In the genomic region with DNA sequence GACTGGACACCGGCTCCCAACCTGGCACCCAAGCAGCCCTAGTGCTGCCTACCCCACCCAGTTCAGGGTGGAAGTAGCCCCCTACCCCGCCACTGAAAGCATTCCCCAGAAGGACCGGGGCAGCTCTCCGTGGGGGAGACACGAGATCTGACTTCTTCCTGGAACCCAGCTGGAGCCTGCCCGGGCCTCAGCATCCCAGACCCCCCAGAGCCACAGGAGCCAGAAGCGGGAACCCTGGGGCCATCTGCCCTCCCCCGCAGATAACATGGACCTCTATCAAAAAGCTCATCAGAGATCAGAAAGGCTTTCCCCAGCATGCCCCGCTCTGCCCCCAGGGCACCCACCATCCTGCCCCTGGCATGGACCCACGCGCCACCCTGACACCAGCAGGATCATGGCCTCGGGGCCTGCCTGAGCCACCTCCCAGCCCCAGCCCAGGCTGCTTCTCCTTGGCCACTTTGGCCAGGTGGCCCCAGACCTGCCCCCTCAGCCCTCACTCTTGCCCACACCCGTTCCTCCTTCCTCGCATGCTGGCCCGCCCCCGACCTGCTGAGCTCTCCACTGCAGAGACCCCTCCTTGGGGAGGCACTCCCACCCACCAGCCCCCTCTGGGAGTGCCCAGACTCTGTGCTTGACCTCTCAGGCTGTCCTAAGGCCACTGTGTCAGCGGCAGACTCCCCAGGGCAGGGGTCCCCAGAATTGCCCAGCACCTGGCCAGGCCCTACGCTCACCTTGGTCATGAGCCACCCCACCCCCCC, we compare ENCODE assay signal across 17 cellular contexts. TPM values are rescaled to one million over a fixed set of nuclear protein-coding genes. Genes with fewer than 3 reads are reported as not detected.
DNase-seq lines count a peak whose midpoint lies in the region; ATAC-seq and TF ChIP-seq lines count a peak whose summit lies in the region.
"Had no signal": no experiment of that assay in that cellular context is flagged by ENCODE, and none has a peak within 500 bp of the region (broad histone marks: within the 10 kb centered on the region; RNA-seq: fewer than 3 reads in every experiment).

No MANE protein-coding gene starts in this region.

- peak overlapping the region; percentile 47 for H3K4ac ChIP-seq in neuronal stem cell (ENCODE audit: low read length)

- no peak overlapping the region for H2AFZ ChIP-seq in neuronal stem cell (ENCODE audit: low read length)

- TF ChIP-seq CTCF in HEK293 (tag by site-specific recombination; IDR thresholded peaks at IDR 0.05): no peak
- TF ChIP-seq CTCF in foreskin keratinocyte (conservative IDR thresholded peaks at IDR 0.05): no peak
- TF ChIP-seq CTCF in glutamatergic neuron (IDR thresholded peaks at IDR 0.05; ENCODE audit: partially characterized antibody, unreplicated experiment): no peak

- no peak for ATAC-seq in foreskin keratinocyte
- ATAC-seq in HG03280 (IDR thresholded peaks at IDR 0.05; ENCODE audit: unreplicated experiment): no peak
- ATAC-seq: CD8-positive, alpha-beta T cell had no signal

- H3K23ac ChIP-seq in neuronal stem cell (ENCODE audit: low read depth, low read length, poor library complexity): peak overlapping the region; percentile 50

- peak overlapping the region; percentile 88 for H2BK15ac ChIP-seq in neuronal stem cell (ENCODE audit: low read length)

- no CpG with 5 or more reads among the region's 18 CpGs for WGBS in neuronal stem cell (ENCODE audit: extremely low coverage in 2 of 2, insufficient read length in 2 of 2, insufficient replicate concordance in 1 of 2), 2 donors

- peak overlapping the region; percentile 30 for H3K9ac ChIP-seq in neuronal stem cell (ENCODE audit: low read depth, low read length, poor library complexity)

- no peak for DNase-seq in foreskin keratinocyte
- DNase-seq in neuronal stem cell (ENCODE audit: low spot score): no peak
- no peak for DNase-seq in glutamatergic neuron
- no peak for DNase-seq in OCI-M1 (lab: John Stamatoyannopoulos, UW)
- DNase-seq in UCSD-AML1 (lab: John Stamatoyannopoulos, UW; ENCODE audit: unreplicated experiment): no peak
- DNase-seq: CD8-positive, alpha-beta T cell; COR-L47; DMS53; GF-D8; GOT3; HCEC 1CT had no signal

- peaks cover 1% of the 10 kb centered on the region for H3K9me3 Mint-ChIP-seq in glutamatergic neuron (ENCODE audit: unreplicated experiment)
- H3K9me3 Mint-ChIP-seq: CD14-positive monocyte; CD8-positive, alpha-beta T cell had no signal

- H3K4me1 ChIP-seq in HEK293 (ENCODE audit: control insufficient read depth, insufficient read depth, low read length): no peaks in the 10 kb centered on the region
- peaks cover 30% of the 10 kb centered on the region for H3K4me1 ChIP-seq in foreskin keratinocyte
- peaks cover 2 to 34% of the 10 kb centered on the region in 2 donors for H3K4me1 ChIP-seq in neuronal stem cell (ENCODE audit: control insufficient read depth in 2 of 2, insufficient read depth in 1 of 2, low read depth in 1 of 2, low read length in 2 of 2)

- H3K4me2 ChIP-seq in neuronal stem cell (ENCODE audit: insufficient read depth, low read length, poor library complexity, severe bottlenecking): no peak overlapping the region

- H2BK5ac ChIP-seq in neuronal stem cell (ENCODE audit: low read length): peak overlapping the region; percentile 96

- peak overlapping the region; percentile 100 for H2AK5ac ChIP-seq in neuronal stem cell (ENCODE audit: low read depth, low read length)

- H3K14ac ChIP-seq in neuronal stem cell (ENCODE audit: low read length): peak overlapping the region; percentile 92

- peak overlapping the region; percentile 92 for H3K18ac ChIP-seq in neuronal stem cell (ENCODE audit: low read length)

- H3K27me3 ChIP-seq in foreskin keratinocyte (no peaks in the 10 kb centered on the region), neuronal stem cell (ENCODE audit: control insufficient read depth in 3 of 3, insufficient read depth in 3 of 3, low read depth in 1 of 3, low read length in 3 of 3) (peaks cover 0 to 27% (median 0%) of the 10 kb centered on the region in 3 experiments)

- no peaks in the 10 kb centered on the region for H3K9me3 ChIP-seq in HEK293 (ENCODE audit: control insufficient read depth, insufficient read depth, low read depth, low read length)
- no peaks in the 10 kb centered on the region for H3K9me3 ChIP-seq in neuronal stem cell (replicated peaks in 1 of 2; ENCODE audit: control insufficient read depth in 2 of 2, insufficient read depth in 1 of 2, low read depth in 1 of 2, low read length in 2 of 2)

- H3K27ac Mint-ChIP-seq in glutamatergic neuron (ENCODE audit: unreplicated experiment): no peak overlapping the region
- H3K27ac Mint-ChIP-seq: CD14-positive monocyte; CD8-positive, alpha-beta T cell had no signal

- H3K4me3 Mint-ChIP-seq in glutamatergic neuron (ENCODE audit: unreplicated experiment): no peak overlapping the region
- H3K4me3 Mint-ChIP-seq: CD14-positive monocyte; CD8-positive, alpha-beta T cell had no signal

- peaks cover 4% of the 10 kb centered on the region for H3K4me1 Mint-ChIP-seq in glutamatergic neuron (ENCODE audit: low read depth, unreplicated experiment)
- H3K4me1 Mint-ChIP-seq: CD14-positive monocyte had no signal

- H2BK12ac ChIP-seq in neuronal stem cell (ENCODE audit: low read length): peak overlapping the region; percentile 93

- H3K27me3 Mint-ChIP-seq in glutamatergic neuron (ENCODE audit: unreplicated experiment): peaks cover 5% of the 10 kb centered on the region

- no peak overlapping the region for H3K4me3 ChIP-seq in HEK293 (ENCODE audit: low read depth, low read length)
- no peak overlapping the region for H3K4me3 ChIP-seq in neuronal stem cell (ENCODE audit: low read length in 2 of 2)

- peaks cover 2% of the 10 kb centered on the region for H3K79me1 ChIP-seq in neuronal stem cell (ENCODE audit: low read depth, low read length)

- H2BK120ac ChIP-seq in neuronal stem cell (ENCODE audit: low read depth, low read length): peak overlapping the region; percentile 88

- no peak overlapping the region for H4K8ac ChIP-seq in neuronal stem cell (ENCODE audit: low read depth, low read length)

- CTCF ChIA-PET in HEK293 (lab: Yijun Ruan, JAX): interaction anchor here (0.6 kb wide), 2 partner anchors 58 to 571 kb away, joined by 3 to 5 read pairs; no protein-coding TSS in a partner anchor

- no peaks in the 10 kb centered on the region for H3K36me3 Mint-ChIP-seq in glutamatergic neuron (ENCODE audit: unreplicated experiment)
- H3K36me3 Mint-ChIP-seq: CD14-positive monocyte; CD8-positive, alpha-beta T cell had no signal

- no peak overlapping the region for H3K27ac ChIP-seq in HEK293 (ENCODE audit: extremely low read depth, low read depth, low read length)
- peak overlapping the region; percentile 50 for H3K27ac ChIP-seq in foreskin keratinocyte
- H3K27ac ChIP-seq in neuronal stem cell (replicated peaks; ENCODE audit: low read length): no peak overlapping the region
- H3K27ac ChIP-seq: HL-60 had no signal

- H3K36me3 ChIP-seq in HEK293 (ENCODE audit: control insufficient read depth in 2 of 2, insufficient read depth in 1 of 2, low read length in 2 of 2): no peaks in the 10 kb centered on the region
- H3K36me3 ChIP-seq in neuronal stem cell (replicated peaks in 1 of 2; ENCODE audit: control insufficient read depth in 2 of 2, insufficient read depth in 2 of 2, low read length in 2 of 2): no peaks in the 10 kb centered on the region

- POLR2A ChIA-PET in HEK293 (lab: Yijun Ruan, JAX): no interaction called here

- no peak overlapping the region for H4K91ac ChIP-seq in neuronal stem cell (ENCODE audit: low read depth, low read length, poor library complexity)

TF ChIP-seq in HEK293, 187 proteins besides CTCF, POLR2A, EP300 and RAD21:
- TF ChIP-seq EGR2 (tag by site-specific recombination; IDR thresholded peaks at IDR 0.05; ENCODE audit: low read depth) (peak; percentile 45; the same call in 1 of the 2 replicates), PATZ1 (tag by site-specific recombination; IDR thresholded peaks at IDR 0.05) (0 out of 2 replicates have a peak, but pooled peaks have one; percentile 13), ZFHX2 (tag by site-specific recombination; conservative IDR thresholded peaks at IDR 0.05) (peak; percentile 26), GLIS1 (tag by site-specific recombination; IDR thresholded peaks at IDR 0.05) (peak; percentile 64), ZNF549 (tag by site-specific recombination; IDR thresholded peaks at IDR 0.05) (no peak), ZIC2 (tag by site-specific recombination; IDR thresholded peaks at IDR 0.05) (peak; percentile 81), ZBTB21 (tag by site-specific recombination; IDR thresholded peaks at IDR 0.05) (no peak)
TF ChIP-seq in HEK293: peak in this region for 5.

RNA-seq across cellular contexts. Expression of gene WNT7B, which starts 17.1 kb away (rescaled TPM):
- total RNA-seq in foreskin keratinocyte: 9.5 and 41.8 TPM in 2 replicates
- polyA plus RNA-seq in foreskin keratinocyte: 14.0 and 50.2 TPM in 2 replicates
- 8.6 TPM for polyA plus RNA-seq in neuronal stem cell (2013, experiment 1 of 2)
- 8.5 TPM for polyA plus RNA-seq in neuronal stem cell (2013, experiment 2 of 2)
- 0.37 TPM for total RNA-seq in glutamatergic neuron (ENCODE audit: unreplicated experiment)
- total RNA-seq: A673; CD8-positive, alpha-beta T cell had no signal
- polyA plus RNA-seq: BJ, CD14-positive monocyte had no signal
